25 cellular contexts compared by ENCODE assay signal in the genomic region with DNA sequence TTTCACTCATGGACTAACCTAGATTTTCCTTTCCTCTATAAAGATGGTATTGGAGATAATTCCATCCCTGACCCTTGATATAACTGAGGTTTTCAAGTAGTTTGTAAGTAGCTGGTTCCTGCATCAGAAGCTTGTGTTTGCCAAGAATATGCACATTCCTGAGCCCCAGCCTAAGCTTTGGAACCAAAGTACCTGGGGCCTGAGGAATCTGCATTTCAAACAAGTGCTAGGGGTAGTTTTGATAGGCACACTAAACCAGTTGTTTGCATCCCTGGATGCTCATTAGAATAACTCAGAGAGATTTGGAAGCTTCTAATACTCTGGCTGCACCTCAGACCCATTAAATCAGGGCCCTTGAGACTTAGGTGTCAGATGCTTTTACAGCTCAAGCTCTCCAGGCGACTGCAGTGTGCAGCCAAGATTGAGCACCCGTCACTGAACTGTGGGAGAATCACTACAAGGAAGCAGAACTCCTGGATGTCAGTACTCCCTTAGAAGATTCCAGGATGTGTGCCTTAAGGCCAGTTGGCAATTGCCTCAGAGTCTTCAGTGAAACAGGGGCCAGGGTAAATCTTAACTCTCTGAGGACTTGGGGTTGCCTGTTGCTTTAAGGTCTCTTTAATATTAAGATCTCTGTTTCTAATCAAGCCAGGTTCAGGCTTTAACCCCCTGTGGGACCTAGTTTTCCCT.
"Had no signal": no experiment of that assay in that cellular context is flagged by ENCODE, and none has a peak within 500 bp of the region (broad histone marks: within the 10 kb centered on the region; RNA-seq: fewer than 3 reads in every experiment).

No MANE protein-coding gene starts in this region.

- H3K4me3 Mint-ChIP-seq: activated CD8-positive, alpha-beta T cell treated with anti-CD3 and anti-CD28 coated beads for 36 hours; activated naive CD4-positive, alpha-beta T cell treated with anti-CD3 and anti-CD28 coated beads, Interleukin-2, amount 50 U/mL, for 24 hours; activated T-cell treated with anti-CD3 and anti-CD28 coated beads, Interleukin-2, amount 50 U/mL, for 4 hours; activated T-helper 17 cell treated with anti-CD3 and anti-CD28 coated beads, Interleukin-2, amount 50 U/mL, for 72 hours; mesothelial cell of epicardium; naive B cell had no signal

- H3K9me3 Mint-ChIP-seq: activated CD8-positive, alpha-beta T cell treated with anti-CD3 and anti-CD28 coated beads for 36 hours; activated naive CD4-positive, alpha-beta T cell treated with anti-CD3 and anti-CD28 coated beads, Interleukin-2, amount 50 U/mL, for 24 hours; activated T-cell treated with anti-CD3 and anti-CD28 coated beads, Interleukin-2, amount 50 U/mL, for 4 hours; activated T-helper 17 cell treated with anti-CD3 and anti-CD28 coated beads, Interleukin-2, amount 50 U/mL, for 72 hours; mesothelial cell of epicardium; naive B cell had no signal

- H3K4me1 ChIP-seq: breast epithelium, parathyroid adenoma, psoas muscle, right atrium auricular region, suprapubic skin, tibial artery, upper lobe of right lung had no signal

- H3K36me3 ChIP-seq: breast epithelium, right atrium auricular region, spleen, suprapubic skin, tibial artery, upper lobe of right lung had no signal

- DNase-seq: activated CD4-positive, alpha-beta T cell treated with anti-CD3 and anti-CD28 coated beads, Interleukin-2, amount 50 U/mL, for 1 hour; activated CD8-positive, alpha-beta T cell treated with anti-CD3 and anti-CD28 coated beads for 36 hours; activated gamma-delta T cell treated with Interleukin-2 at 50 U/mL for 16 hours; activated T-cell treated with anti-CD3 and anti-CD28 coated beads, Interleukin-2, amount 50 U/mL, for 4 hours; central memory CD4-positive, alpha-beta T cell; dermis blood vessel endothelial cell; effector CD8-positive, alpha-beta T cell; islet precursor cell; left ventricle myocardium superior; naive B cell; nucleus accumbens; psoas muscle; spleen; stimulated activated naive CD4-positive, alpha-beta T cell; SW 1271; T-helper 2 cell; tibial artery; upper lobe of right lung had no signal

- H3K27me3 Mint-ChIP-seq: activated CD8-positive, alpha-beta T cell treated with anti-CD3 and anti-CD28 coated beads for 36 hours; activated naive CD4-positive, alpha-beta T cell treated with anti-CD3 and anti-CD28 coated beads, Interleukin-2, amount 50 U/mL, for 24 hours; activated T-helper 17 cell treated with anti-CD3 and anti-CD28 coated beads, Interleukin-2, amount 50 U/mL, for 72 hours; naive B cell had no signal

- H3K36me3 Mint-ChIP-seq: activated naive CD4-positive, alpha-beta T cell treated with anti-CD3 and anti-CD28 coated beads, Interleukin-2, amount 50 U/mL, for 24 hours; mesothelial cell of epicardium; naive B cell had no signal

- H3K79me2 ChIP-seq: parathyroid adenoma had no signal

- H3K27me3 ChIP-seq: breast epithelium, right atrium auricular region, spleen, suprapubic skin, tibial artery, upper lobe of right lung had no signal

- H3K4me3 ChIP-seq: breast epithelium, psoas muscle, right atrium auricular region, spleen, suprapubic skin, tibial artery, upper lobe of right lung had no signal

- H3K27ac ChIP-seq: breast epithelium, parathyroid adenoma, psoas muscle, right atrium auricular region, spleen, suprapubic skin, tibial artery, upper lobe of right lung had no signal

- H3K9me3 ChIP-seq: breast epithelium, psoas muscle, right atrium auricular region, spleen, suprapubic skin, tibial artery, upper lobe of right lung had no signal

- H3K9ac ChIP-seq: parathyroid adenoma had no signal

- H3K4me1 Mint-ChIP-seq: activated naive CD4-positive, alpha-beta T cell treated with anti-CD3 and anti-CD28 coated beads, Interleukin-2, amount 50 U/mL, for 24 hours; activated T-helper 17 cell treated with anti-CD3 and anti-CD28 coated beads, Interleukin-2, amount 50 U/mL, for 72 hours; naive B cell had no signal

- H3K27ac Mint-ChIP-seq: activated CD8-positive, alpha-beta T cell treated with anti-CD3 and anti-CD28 coated beads for 36 hours; activated naive CD4-positive, alpha-beta T cell treated with anti-CD3 and anti-CD28 coated beads, Interleukin-2, amount 50 U/mL, for 24 hours; activated T-helper 17 cell treated with anti-CD3 and anti-CD28 coated beads, Interleukin-2, amount 50 U/mL, for 72 hours; mesothelial cell of epicardium; naive B cell had no signal

- H2AFZ ChIP-seq: parathyroid adenoma had no signal
